Comparison of ENCODE assay signal across 8 cellular contexts in genomic region chr10:99548041-99548530, GRCh38. TPM values are rescaled to one million over a fixed set of nuclear protein-coding genes. Genes with fewer than 3 reads are reported as not detected.
DNase-seq lines count a peak whose midpoint lies in the region; ATAC-seq, FAIRE-seq and TF ChIP-seq lines count a peak whose summit lies in the region.

No MANE protein-coding gene starts in this region.

- DNase-seq in EH (ENCODE audit: low read depth): peak; percentile 32
- DNase-seq in myocyte (ENCODE audit: low read depth): peak; percentile 56
- DNase-seq in glutamatergic neuron: no peak
- DNase-seq in GM19239 (ENCODE audit: insufficient read length, low spot score): no peak
- no peak for DNase-seq in RCC 7860 (ENCODE audit: low spot score)

- no peaks in the 10 kb centered on the region for H3K36me3 Mint-ChIP-seq in glutamatergic neuron (ENCODE audit: unreplicated experiment)

- H3K4me1 Mint-ChIP-seq in glutamatergic neuron (ENCODE audit: low read depth, unreplicated experiment): peaks cover 9% of the 10 kb centered on the region

- FAIRE-seq in GM19239 (lab: Jason Lieb, UNC) (no peak), RCC 7860 (lab: Jason Lieb, UNC) (no peak)

- H3K4me3 ChIP-seq in WI38 (ENCODE audit: low read depth, low read length): no peak overlapping the region

- H3K4me3 Mint-ChIP-seq in glutamatergic neuron (ENCODE audit: unreplicated experiment): no peak overlapping the region

- peaks cover under 1% of the 10 kb centered on the region for H3K9me3 Mint-ChIP-seq in glutamatergic neuron (ENCODE audit: unreplicated experiment)

- ATAC-seq in HG02981 (IDR thresholded peaks at IDR 0.05; ENCODE audit: unreplicated experiment) (peak; percentile 73), HG03378 (IDR thresholded peaks at IDR 0.05; ENCODE audit: unreplicated experiment) (no peak)

- no peak overlapping the region for H3K27ac Mint-ChIP-seq in glutamatergic neuron (ENCODE audit: unreplicated experiment)

- H3K27me3 Mint-ChIP-seq in glutamatergic neuron (ENCODE audit: unreplicated experiment): peaks cover 11% of the 10 kb centered on the region

- TF ChIP-seq CTCF in WI38 (IDR thresholded peaks at IDR 0.05; ENCODE audit: low read depth, low read length): peak; percentile 36
- TF ChIP-seq CTCF in glutamatergic neuron (IDR thresholded peaks at IDR 0.05; ENCODE audit: partially characterized antibody, unreplicated experiment): no peak

RNA-seq across cellular contexts. Expression of gene NKX2-3, which starts 15.3 kb away (rescaled TPM):
- total RNA-seq in myocyte: 0.21 TPM in 1 of 2 replicates, not detected in the other
- polyA plus RNA-seq in myocyte (2012): not detected
- not detected for total RNA-seq in glutamatergic neuron (ENCODE audit: unreplicated experiment)

Comparison
In these comparisons a context has a peak if more than half of its experiments do, and no peak if none do; other contexts are left out.
1. DNase-seq: peak in EH (single experiment) and myocyte (single experiment); none in glutamatergic neuron (single experiment), GM19239 (single experiment) and RCC 7860 (single experiment).